12 cellular contexts compared by ENCODE assay signal in the genomic region with DNA sequence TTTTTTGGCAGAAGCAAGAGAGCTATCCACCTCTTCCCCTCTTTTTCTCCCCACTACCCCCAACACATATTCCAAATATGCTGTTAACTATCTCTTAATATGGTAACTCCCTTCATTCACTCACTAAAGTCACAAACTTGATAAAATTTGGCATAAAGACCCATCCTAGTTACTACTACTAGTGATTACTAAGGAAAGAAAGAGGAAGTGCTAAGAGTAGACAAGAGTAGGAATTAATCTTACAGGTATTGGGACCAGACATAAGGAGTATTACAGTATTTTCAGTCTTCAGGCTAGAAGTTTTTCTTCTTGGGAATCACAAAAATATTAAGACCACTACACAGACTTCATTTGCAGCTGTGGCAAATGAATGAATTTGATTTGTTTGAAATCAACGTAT. TPM values are rescaled to one million over a fixed set of nuclear protein-coding genes. Genes with fewer than 3 reads are reported as not detected.
DNase-seq lines count a peak whose midpoint lies in the region; ATAC-seq and TF ChIP-seq lines count a peak whose summit lies in the region.
"Had no signal": no experiment of that assay in that cellular context is flagged by ENCODE, and none has a peak within 500 bp of the region (broad histone marks: within the 10 kb centered on the region; RNA-seq: fewer than 3 reads in every experiment).

No MANE protein-coding gene starts in this region.

- no peaks in the 10 kb centered on the region for H3F3A ChIP-seq in PC-3 (ENCODE audit: low read length, unreplicated experiment)

- no peak overlapping the region for H3K27ac ChIP-seq in PC-3 (ENCODE audit: low read length)

- ATAC-seq in PC-3 (no peak), natural killer cell (no peak)
- ATAC-seq: activated CD8-positive, alpha-beta T cell treated with anti-CD3 and anti-CD28 coated beads for 36 hours had no signal

- H3K4me2 ChIP-seq in PC-3 (ENCODE audit: low read length), result peak overlapping the region; percentile 89

- intact Hi-C loops in PC-3 (cut with micrococcal nuclease), result no loop called here
- intact Hi-C loops in natural killer cell (cut with micrococcal nuclease), result no loop called here

- H4K20me1 ChIP-seq in PC-3 (ENCODE audit: low read length), result no peaks in the 10 kb centered on the region

- no peaks in the 10 kb centered on the region for H3K9me3 ChIP-seq in PC-3 (ENCODE audit: low read length)
- H3K9me3 ChIP-seq: testis had no signal

- POLR2A ChIA-PET in PC-3 (lab: Charles Lee; ENCODE audit: unreplicated experiment), result no interaction called here

- TF ChIP-seq CTCF in PC-3 (conservative IDR thresholded peaks at IDR 0.05; ENCODE audit: low read depth, low read length) (no peak), foreskin fibroblast (IDR thresholded peaks at IDR 0.05; ENCODE audit: low read depth, low read length) (no peak), retinal pigment epithelial cell (conservative IDR thresholded peaks at IDR 0.05; ENCODE audit: low read depth, low read length) (no peak), natural killer cell (IDR thresholded peaks at IDR 0.05) (no peak)

- peaks cover 8% of the 10 kb centered on the region; the same call in 1 of the 2 replicates for H3K79me2 ChIP-seq in PC-3 (ENCODE audit: low read length)

- DNase-seq in PC-3 (no peak), foreskin fibroblast (peak in 1 of 2 donors; percentile 4), retinal pigment epithelial cell (ENCODE audit: low read depth) (no peak), hepatic stellate cell (ENCODE audit: low spot score) (no peak), NCI-H2196 (lab: John Stamatoyannopoulos, UW; ENCODE audit: unreplicated experiment) (no peak), NOMO-1 treated with DMSO at 0.1 percent for 48 hours (lab: John Stamatoyannopoulos, UW; ENCODE audit: unreplicated experiment) (no peak), natural killer cell (no peak)

- H3K27ac Mint-ChIP-seq in natural killer cell, result no peak overlapping the region
- H3K27ac Mint-ChIP-seq: activated CD8-positive, alpha-beta T cell treated with anti-CD3 and anti-CD28 coated beads for 36 hours; activated naive CD4-positive, alpha-beta T cell treated with anti-CD3 and anti-CD28 coated beads for 36 hours had no signal

- H3K9ac ChIP-seq in PC-3 (ENCODE audit: low read length), result 0 out of 2 replicates have a peak overlapping the region, but pooled peaks have one; percentile 12

- peaks cover 0 to 5% of the 10 kb centered on the region in 2 donors for H3K27me3 Mint-ChIP-seq in natural killer cell (ENCODE audit: low read depth in 2 of 2)
- H3K27me3 Mint-ChIP-seq: activated CD8-positive, alpha-beta T cell treated with anti-CD3 and anti-CD28 coated beads for 36 hours had no signal

- no peaks in the 10 kb centered on the region for H3K36me3 Mint-ChIP-seq in natural killer cell

- no TSS peak for BruUV-seq in PC-3 (replicated peaks; lab: Mats Ljungman, UMichigan)

- no peaks in the 10 kb centered on the region for H3K9me2 ChIP-seq in PC-3 (replicated peaks; ENCODE audit: low read length)

- H3K4me1 Mint-ChIP-seq in natural killer cell, result peaks cover 10 to 24% of the 10 kb centered on the region in 2 donors

- H3K27me3 ChIP-seq in PC-3 (ENCODE audit: low read length), result no peaks in the 10 kb centered on the region
- H3K27me3 ChIP-seq: testis had no signal

- CTCF ChIA-PET in PC-3 (lab: Charles Lee), result no interaction called here

- H3K4me3 ChIP-seq in GM08714 (ENCODE audit: low read length) (peak overlapping the region; percentile 86; the same call in 1 of the 2 replicates), PC-3 (ENCODE audit: low read length) (peak overlapping the region; percentile 79), foreskin fibroblast (ENCODE audit: low read depth in 1 of 2, low read length in 2 of 2) (peak overlapping the region; percentile 84 to 88), retinal pigment epithelial cell (ENCODE audit: low read length) (peak overlapping the region; percentile 83)

- H3K36me3 ChIP-seq in PC-3 (ENCODE audit: low read depth, low read length), result no peaks in the 10 kb centered on the region

- no peaks in the 10 kb centered on the region for H3K9me3 Mint-ChIP-seq in natural killer cell
- H3K9me3 Mint-ChIP-seq: activated CD8-positive, alpha-beta T cell treated with anti-CD3 and anti-CD28 coated beads for 36 hours; activated naive CD4-positive, alpha-beta T cell treated with anti-CD3 and anti-CD28 coated beads for 36 hours; neural crest cell had no signal

- peak overlapping the region; percentile 86; the same call in 1 of the 2 replicates for H2AFZ ChIP-seq in PC-3 (ENCODE audit: low read length)

- peaks cover 7% of the 10 kb centered on the region; the same call in 1 of the 2 replicates for H3K4me1 ChIP-seq in PC-3 (ENCODE audit: insufficient read depth, low read length)

- no peak overlapping the region for H3K4me3 Mint-ChIP-seq in natural killer cell
- H3K4me3 Mint-ChIP-seq: activated CD8-positive, alpha-beta T cell treated with anti-CD3 and anti-CD28 coated beads for 36 hours; activated naive CD4-positive, alpha-beta T cell treated with anti-CD3 and anti-CD28 coated beads for 36 hours; neural crest cell had no signal

RNA-seq across cellular contexts. Expression of a gene that starts 2.2 kb away (rescaled TPM):
- 1.5 and 1.7 TPM in 2 replicates for total RNA-seq in PC-3 (2014; rRNA removed)
- total RNA-seq in natural killer cell, result 1 to 10 TPM in 2 of 3 donors, under 1 TPM in 1; 0.47 to 1.4 (median 1.1) TPM
